Comparison of ENCODE assay signal across 1 cellular context in the genomic region with DNA sequence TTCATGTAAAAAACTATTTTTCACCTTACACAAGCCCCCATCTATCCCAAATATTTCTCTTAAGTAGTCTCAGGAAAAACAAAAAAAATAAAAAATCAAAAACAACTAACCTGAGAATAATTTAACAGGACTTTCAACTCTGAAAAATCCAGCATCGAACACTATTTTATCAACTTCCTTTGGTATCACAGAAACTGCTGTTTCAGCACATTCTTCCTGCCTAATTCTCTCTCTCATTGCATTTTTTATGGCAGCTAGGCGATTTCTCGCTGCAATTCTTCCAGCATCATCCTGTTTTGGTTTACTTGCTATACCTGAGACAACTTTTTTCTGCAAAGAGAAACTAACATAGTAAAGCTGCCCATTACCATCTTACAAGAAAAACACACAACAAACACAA.
TF ChIP-seq lines count a peak whose summit lies in the region.

No MANE protein-coding gene starts in this region.

TF ChIP-seq in H1, 55 proteins besides CTCF, POLR2A, EP300 and RAD21:
- TF ChIP-seq SRF (IDR thresholded peaks at IDR 0.05; ENCODE audit: low read depth, low read length): no peak
- peak; percentile 74 for TF ChIP-seq MAFK (IDR thresholded peaks at IDR 0.05; ENCODE audit: low read depth, low read length)
